34 cellular contexts compared by ENCODE assay signal in the genomic region with DNA sequence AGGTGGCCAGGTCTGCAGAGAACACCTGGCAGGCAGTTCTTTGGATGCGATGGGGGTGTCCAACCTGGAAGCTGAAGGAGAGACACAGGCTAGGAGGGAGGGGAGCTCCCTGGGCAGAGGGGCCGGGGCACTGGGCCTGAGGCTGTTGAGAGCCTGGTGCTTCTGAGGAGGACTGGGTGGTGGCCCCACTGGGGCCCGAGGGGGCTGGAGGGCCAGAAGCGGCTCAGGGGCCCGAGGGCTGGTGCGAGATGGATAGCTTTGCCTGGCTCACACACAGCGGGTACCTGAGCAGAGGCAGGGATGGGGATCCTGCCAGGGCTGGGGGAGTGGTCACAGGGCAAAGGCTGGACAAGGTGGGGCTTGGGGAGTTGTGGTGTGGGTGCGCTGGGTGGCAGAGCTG. TPM values are rescaled to one million over a fixed set of nuclear protein-coding genes. Genes with fewer than 3 reads are reported as not detected.
"Had no signal": no experiment of that assay in that cellular context is flagged by ENCODE, and none has a peak within 500 bp of the region (broad histone marks: within the 10 kb centered on the region; RNA-seq: fewer than 3 reads in every experiment).

No MANE protein-coding gene starts in this region.

- DNase-seq: activated CD4-positive, alpha-beta T cell treated with anti-CD3 and anti-CD28 coated beads, Interleukin-2, amount 10 ng/mL, durations not matched to agents 24 days and 14 days; activated CD4-positive, alpha-beta T cell treated with anti-CD3 and anti-CD28 coated beads, Interleukin-2, amount 50 U/mL, for 4 hours; activated CD8-positive, alpha-beta T cell treated with anti-CD3 and anti-CD28 coated beads for 36 hours; activated effector memory CD4-positive, alpha-beta T cell treated with anti-CD3 and anti-CD28 coated beads, Interleukin-2, amount 50 U/mL, for 16 hours; activated naive CD4-positive, alpha-beta T cell; activated naive CD4-positive, alpha-beta T cell treated with anti-CD3 and anti-CD28 coated beads, Interleukin-2, amount 50 U/mL, for 16 hours; activated naive CD8-positive, alpha-beta T cell treated with anti-CD3 and anti-CD28 coated beads for 36 hours; activated T-cell treated with anti-CD3 and anti-CD28 coated beads, Interleukin-2, amount 50 U/mL, for 1 hour; activated T-cell treated with anti-CD3 and anti-CD28 coated beads, Interleukin-2, amount 50 U/mL, for 72 hours; amniotic stem cell; aorta; Kasumi-1; KG1; MG63; NCI-H1048; NCI-H1105 treated with DMSO at 0.1 percent for 48 hours; NCI-H187; NCI-H2081; NCI-H510A; NCI-H526; NCI-H748 treated with DMSO at 0.1 percent for 48 hours; NK-92 treated with Interleukin-12 subunit alpha and Interleukin-12 subunit beta, amount 100 ng/mL, for 24 hours; PC-3; Peyer's patch; RPMI8226; SHP77 treated with DMSO at 0.1 percent for 48 hours; SK-N-SH had no signal

- H3K4me3 ChIP-seq: MG63, Peyer's patch, SJSA1 had no signal

- H3K36me3 ChIP-seq: MG63, Peyer's patch, SJSA1 had no signal

- H3K4me3 Mint-ChIP-seq: activated CD4-positive, alpha-beta T cell treated with anti-CD3 and anti-CD28 coated beads, Interleukin-2, amount 10 ng/mL, durations not matched to agents 24 days and 14 days; activated CD8-positive, alpha-beta T cell treated with anti-CD3 and anti-CD28 coated beads for 36 hours; activated naive CD8-positive, alpha-beta T cell treated with anti-CD3 and anti-CD28 coated beads for 36 hours; activated T-cell treated with anti-CD3 and anti-CD28 coated beads, Interleukin-2, amount 50 U/mL, for 72 hours; activated T-helper 17 cell treated with anti-CD3 and anti-CD28 coated beads, Interleukin-2, amount 50 U/mL, for 72 hours; T-helper 1 cell treated with Interleukin-12 subunit alpha and Interleukin-12 subunit beta and Interleukin-4 antibody, amounts not matched to agents 30 μg/mL and 1 μg/mL, for 36 hours; T-helper 2 cell treated with Interferon-gamma antibody and Interleukin-4, amounts not matched to agents 5 μg/mL and 100 μg/mL, for 36 hours had no signal

- H3K27ac ChIP-seq: Peyer's patch, SJSA1 had no signal

- H3K27me3 ChIP-seq: MG63, Peyer's patch, SJSA1 had no signal

- H3K27ac Mint-ChIP-seq: activated CD4-positive, alpha-beta T cell treated with anti-CD3 and anti-CD28 coated beads, Interleukin-2, amount 10 ng/mL, durations not matched to agents 24 days and 14 days; activated CD8-positive, alpha-beta T cell treated with anti-CD3 and anti-CD28 coated beads for 36 hours; activated naive CD8-positive, alpha-beta T cell treated with anti-CD3 and anti-CD28 coated beads for 36 hours; activated T-cell treated with anti-CD3 and anti-CD28 coated beads, Interleukin-2, amount 50 U/mL, for 72 hours; activated T-helper 17 cell treated with anti-CD3 and anti-CD28 coated beads, Interleukin-2, amount 50 U/mL, for 72 hours; T-helper 1 cell treated with Interleukin-12 subunit alpha and Interleukin-12 subunit beta and Interleukin-4 antibody, amounts not matched to agents 30 μg/mL and 1 μg/mL, for 36 hours; T-helper 2 cell treated with Interferon-gamma antibody and Interleukin-4, amounts not matched to agents 5 μg/mL and 100 μg/mL, for 36 hours had no signal

- H3K36me3 Mint-ChIP-seq: activated naive CD8-positive, alpha-beta T cell treated with anti-CD3 and anti-CD28 coated beads for 36 hours had no signal

- H3K9me3 Mint-ChIP-seq: activated CD4-positive, alpha-beta T cell treated with anti-CD3 and anti-CD28 coated beads, Interleukin-2, amount 10 ng/mL, durations not matched to agents 24 days and 14 days; activated CD8-positive, alpha-beta T cell treated with anti-CD3 and anti-CD28 coated beads for 36 hours; activated naive CD8-positive, alpha-beta T cell treated with anti-CD3 and anti-CD28 coated beads for 36 hours; activated T-cell treated with anti-CD3 and anti-CD28 coated beads, Interleukin-2, amount 50 U/mL, for 72 hours; activated T-helper 17 cell treated with anti-CD3 and anti-CD28 coated beads, Interleukin-2, amount 50 U/mL, for 72 hours; T-helper 1 cell treated with Interleukin-12 subunit alpha and Interleukin-12 subunit beta and Interleukin-4 antibody, amounts not matched to agents 30 μg/mL and 1 μg/mL, for 36 hours; T-helper 2 cell treated with Interferon-gamma antibody and Interleukin-4, amounts not matched to agents 5 μg/mL and 100 μg/mL, for 36 hours had no signal

- FAIRE-seq: bronchial epithelial cell, TTC549 had no signal

- H3K9me3 ChIP-seq: MG63, Peyer's patch, SJSA1, SK-N-SH had no signal

- H3K4me2 ChIP-seq: SK-N-SH had no signal

- H3K9ac ChIP-seq: SK-N-SH had no signal

- H3K4me1 Mint-ChIP-seq: activated CD4-positive, alpha-beta T cell treated with anti-CD3 and anti-CD28 coated beads, Interleukin-2, amount 10 ng/mL, durations not matched to agents 24 days and 14 days; activated naive CD8-positive, alpha-beta T cell treated with anti-CD3 and anti-CD28 coated beads for 36 hours; activated T-helper 17 cell treated with anti-CD3 and anti-CD28 coated beads, Interleukin-2, amount 50 U/mL, for 72 hours had no signal

- H3K4me1 ChIP-seq: Peyer's patch, SJSA1 had no signal

- H3K27me3 Mint-ChIP-seq: activated CD4-positive, alpha-beta T cell treated with anti-CD3 and anti-CD28 coated beads, Interleukin-2, amount 10 ng/mL, durations not matched to agents 24 days and 14 days; activated CD8-positive, alpha-beta T cell treated with anti-CD3 and anti-CD28 coated beads for 36 hours; activated naive CD8-positive, alpha-beta T cell treated with anti-CD3 and anti-CD28 coated beads for 36 hours had no signal

- ATAC-seq: activated CD8-positive, alpha-beta T cell treated with anti-CD3 and anti-CD28 coated beads for 36 hours; activated T-cell treated with anti-CD3 and anti-CD28 coated beads, Interleukin-2, amount 50 U/mL, for 72 hours; activated T-helper 17 cell treated with anti-CD3 and anti-CD28 coated beads, Interleukin-2, amount 50 U/mL, for 72 hours; PC-3 had no signal

RNA-seq across cellular contexts. Expression of a gene that starts 37.2 kb away (rescaled TPM):
- total RNA-seq: activated CD4-positive, alpha-beta T cell treated with anti-CD3 and anti-CD28 coated beads, Interleukin-2, amount 10 ng/mL, durations not matched to agents 24 days and 14 days; activated CD8-positive, alpha-beta memory T cell treated with anti-CD3 and anti-CD28 coated beads for 36 hours; activated T-helper 17 cell treated with anti-CD3 and anti-CD28 coated beads, Interleukin-2, amount 50 U/mL, for 72 hours had no signal
- polyA plus RNA-seq: SK-N-SH had no signal
